Comparison of ENCODE assay signal across 8 cellular contexts in genomic region chr1:93847811-93848288, GRCh38. TPM values are rescaled to one million over a fixed set of nuclear protein-coding genes. Genes with fewer than 3 reads are reported as not detected.
DNase-seq lines count a peak whose midpoint lies in the region; ATAC-seq, FAIRE-seq and TF ChIP-seq lines count a peak whose summit lies in the region.

No MANE protein-coding gene starts in this region.

- peak; percentile 23 for ATAC-seq in GM21381 (IDR thresholded peaks at IDR 0.05; ENCODE audit: unreplicated experiment)
- peak; percentile 30 for ATAC-seq in activated T-helper 17 cell treated with anti-CD3 and anti-CD28 coated beads, Interleukin-2, amount 50 U/mL, for 72 hours (replicated peaks)
- peak; percentile 21 for ATAC-seq in stimulated activated naive CD8-positive, alpha-beta T cell treated with anti-CD3 and anti-CD28 coated beads, Interleukin-15, amount 100 ng/mL, for 72 hours

- peak overlapping the region; percentile 69 for H3K4me3 ChIP-seq in fibroblast of pulmonary artery (replicated peaks; ENCODE audit: low read depth, low read length)

- H3K27me3 Mint-ChIP-seq in activated T-helper 17 cell treated with anti-CD3 and anti-CD28 coated beads, Interleukin-2, amount 50 U/mL, for 72 hours = no peaks in the 10 kb centered on the region
- peaks cover 4% of the 10 kb centered on the region for H3K27me3 Mint-ChIP-seq in nephron progenitor cell (ENCODE audit: low read depth, poor library complexity)
- no peaks in the 10 kb centered on the region for H3K27me3 Mint-ChIP-seq in stimulated activated naive CD8-positive, alpha-beta T cell treated with anti-CD3 and anti-CD28 coated beads, Interleukin-15, amount 100 ng/mL, for 72 hours

- DNase-seq in COR-L47 (lab: John Stamatoyannopoulos, UW) (peak; percentile 82), HTR-8/SVneo (ENCODE audit: insufficient read length, low spot score) (peak; percentile 41), fibroblast of pulmonary artery (ENCODE audit: low read depth) (peak; percentile 71), nephron progenitor cell (peak; percentile 69)
- peak in 1 of 2 donors; percentile 60 for DNase-seq in stimulated activated naive CD8-positive, alpha-beta T cell treated with anti-CD3 and anti-CD28 coated beads, Interleukin-15, amount 100 ng/mL, for 72 hours

- FAIRE-seq in HTR-8/SVneo (lab: Jason Lieb, UNC) = no peak

- peaks cover 17% of the 10 kb centered on the region for H3K36me3 Mint-ChIP-seq in activated T-helper 17 cell treated with anti-CD3 and anti-CD28 coated beads, Interleukin-2, amount 50 U/mL, for 72 hours (ENCODE audit: low read depth)
- peaks cover 12% of the 10 kb centered on the region for H3K36me3 Mint-ChIP-seq in nephron progenitor cell (ENCODE audit: low read depth)

- peak overlapping the region; percentile 100 for H3K27ac Mint-ChIP-seq in activated T-helper 17 cell treated with anti-CD3 and anti-CD28 coated beads, Interleukin-2, amount 50 U/mL, for 72 hours
- H3K27ac Mint-ChIP-seq in nephron progenitor cell = peak overlapping the region; percentile 94
- peak overlapping the region; percentile 91 to 100 for H3K27ac Mint-ChIP-seq in stimulated activated naive CD8-positive, alpha-beta T cell treated with anti-CD3 and anti-CD28 coated beads, Interleukin-15, amount 100 ng/mL, for 72 hours

- H3K4me3 Mint-ChIP-seq in activated T-helper 17 cell treated with anti-CD3 and anti-CD28 coated beads, Interleukin-2, amount 50 U/mL, for 72 hours = peak overlapping the region; percentile 91
- H3K4me3 Mint-ChIP-seq in nephron progenitor cell = peak overlapping the region; percentile 92
- H3K4me3 Mint-ChIP-seq in stimulated activated naive CD8-positive, alpha-beta T cell treated with anti-CD3 and anti-CD28 coated beads, Interleukin-15, amount 100 ng/mL, for 72 hours = peak overlapping the region; percentile 96 to 100

- H3K9me3 Mint-ChIP-seq in activated T-helper 17 cell treated with anti-CD3 and anti-CD28 coated beads, Interleukin-2, amount 50 U/mL, for 72 hours = no peaks in the 10 kb centered on the region
- peaks cover 34% of the 10 kb centered on the region for H3K9me3 Mint-ChIP-seq in nephron progenitor cell
- peaks cover 0 to 6% of the 10 kb centered on the region in 2 donors for H3K9me3 Mint-ChIP-seq in stimulated activated naive CD8-positive, alpha-beta T cell treated with anti-CD3 and anti-CD28 coated beads, Interleukin-15, amount 100 ng/mL, for 72 hours

- TF ChIP-seq CTCF in fibroblast of pulmonary artery (IDR thresholded peaks at IDR 0.05; ENCODE audit: low read length, missing control alignments) (no peak), nephron progenitor cell (IDR thresholded peaks at IDR 0.05) (no peak)

- H3K4me1 Mint-ChIP-seq in activated T-helper 17 cell treated with anti-CD3 and anti-CD28 coated beads, Interleukin-2, amount 50 U/mL, for 72 hours = peaks cover 18% of the 10 kb centered on the region
- H3K4me1 Mint-ChIP-seq in nephron progenitor cell = peaks cover 14% of the 10 kb centered on the region
- peaks cover 28% of the 10 kb centered on the region for H3K4me1 Mint-ChIP-seq in stimulated activated naive CD8-positive, alpha-beta T cell treated with anti-CD3 and anti-CD28 coated beads, Interleukin-15, amount 100 ng/mL, for 72 hours

TF ChIP-seq in PFSK-1, 5 proteins besides CTCF, POLR2A, EP300 and RAD21:
- TF ChIP-seq REST (IDR thresholded peaks at IDR 0.05; ENCODE audit: insufficient read depth in 1 of 2, low read depth in 2 of 2, low read length in 2 of 2) = 0 out of 4 replicates have a peak, but pooled peaks of 1 of the 2 experiments have one; percentile 10
- TF ChIP-seq TAF1 (IDR thresholded peaks at IDR 0.05; ENCODE audit: borderline replicate concordance, insufficient read depth, low read length) = no peak
- TF ChIP-seq POLR2AphosphoS5 (IDR thresholded peaks at IDR 0.05; ENCODE audit: low read depth, low read length) = no peak
- peak; percentile 33 for TF ChIP-seq FOXP2 (optimal IDR thresholded peaks at IDR 0.05; ENCODE audit: borderline replicate concordance, extremely low read depth, extremely low read length, insufficient read depth)
TF ChIP-seq in PFSK-1: peak in this region for 2.

RNA-seq across cellular contexts. Expression of gene DNTTIP2, which starts 31.2 kb away (rescaled TPM):
- 38.7 TPM for polyA plus RNA-seq in PFSK-1 (2012; ENCODE audit: insufficient read length, low read depth)
- total RNA-seq in activated T-helper 17 cell treated with anti-CD3 and anti-CD28 coated beads, Interleukin-2, amount 50 U/mL, for 72 hours = 10 to 100 TPM; 62.9 to 79.5 TPM
